ENCODE assay signal across 8 cellular contexts in genomic region chr22:39292561-39293074, GRCh38. TPM values are rescaled to one million over a fixed set of nuclear protein-coding genes. Genes with fewer than 3 reads are reported as not detected.
DNase-seq lines count a peak whose midpoint lies in the region; ATAC-seq lines count a peak whose summit lies in the region.

No MANE protein-coding gene starts in this region.

- ATAC-seq in right cardiac atrium = peak; percentile 92 to 93

- H3K27me3 ChIP-seq in right cardiac atrium (ENCODE audit: control insufficient read depth, insufficient read depth) = no peaks in the 10 kb centered on the region

- DNase-seq in C1 segment of cervical spinal cord (lab: John Stamatoyannopoulos, UW) (peak in 9 of 14 donors; percentile 15 to 63 (median 36)), KBM-7 (peak; percentile 69), anterior cingulate cortex (lab: John Stamatoyannopoulos, UW) (peak in 37 of 58 donors; percentile 9 to 67 (median 40)), right cardiac atrium (peak; percentile 95 to 97 (median 96)), retina (peak; percentile 52), inferior parietal cortex (ENCODE audit: extremely low spot score) (no peak), NCI-H446 treated with DMSO at 0.1 percent for 48 hours (lab: John Stamatoyannopoulos, UW) (no peak)
- DNase-seq in stimulated activated CD8-positive, alpha-beta memory T cell treated with anti-CD3 and anti-CD28 coated beads, Interleukin-4, amount 100 ng/mL, for 48 hours = no peak

- H3K4me3 ChIP-seq in right cardiac atrium (ENCODE audit: low read length) = no peak overlapping the region

- intact Hi-C loops in right cardiac atrium (cut with DNase I) = no loop called here

- in situ Hi-C loops in KBM-7 (cut with MboI; ENCODE audit: low pct_unique_long_range_greater_than_20kb, low sequenced_read_pairs) = no loop called here

- peaks cover 9% of the 10 kb centered on the region for H3K4me1 ChIP-seq in right cardiac atrium (ENCODE audit: control insufficient read depth, insufficient read depth, low read length)

- H3K27ac ChIP-seq in right cardiac atrium (ENCODE audit: low read length) = peak overlapping the region; percentile 65

- no peaks in the 10 kb centered on the region for H3K9me3 ChIP-seq in right cardiac atrium (ENCODE audit: control insufficient read depth, low read length)

- 29% methylated on average over 12 of the region's 12 CpGs for WGBS in right cardiac atrium

RNA-seq across cellular contexts. Expression of gene RPL3, which starts 26.8 kb away (rescaled TPM):
- 1,000 to 10,000 TPM in 2 of 4 donors, 100 to 1,000 TPM in 2; 948 to 1,416 (median 984) TPM for total RNA-seq in right cardiac atrium
- 1,325 TPM for polyA plus RNA-seq in right cardiac atrium

RNA-seq across cellular contexts. Expression of gene PDGFB, which starts 47.8 kb away (rescaled TPM):
- 10 to 100 TPM in 3 of 4 donors, 1 to 10 TPM in 1; 9.3 to 82.1 (median 20.6) TPM for total RNA-seq in right cardiac atrium
- polyA plus RNA-seq in right cardiac atrium = 15.4 TPM

RNA-seq across cellular contexts. Expression of gene SYNGR1, which starts 57.2 kb away (rescaled TPM):
- 10 to 100 TPM; 66.4 to 82.0 (median 70.5) TPM for total RNA-seq in right cardiac atrium
- polyA plus RNA-seq in right cardiac atrium = 101 TPM

Comparison
In these comparisons a context has a peak if more than half of its experiments do, and no peak if none do; other contexts are left out.
1. DNase-seq: peak in C1 segment of cervical spinal cord (9 of 14), KBM-7 (single experiment), anterior cingulate cortex (37 of 58), right cardiac atrium (3 of 3) and retina (single experiment); none in stimulated activated CD8-positive, alpha-beta memory T cell treated with anti-CD3 and anti-CD28 coated beads, Interleukin-4, amount 100 ng/mL, for 48 hours (single experiment), inferior parietal cortex (single experiment) and NCI-H446 treated with DMSO at 0.1 percent for 48 hours (single experiment).